ENCODE assay signal across 8 cellular contexts in the genomic region with DNA sequence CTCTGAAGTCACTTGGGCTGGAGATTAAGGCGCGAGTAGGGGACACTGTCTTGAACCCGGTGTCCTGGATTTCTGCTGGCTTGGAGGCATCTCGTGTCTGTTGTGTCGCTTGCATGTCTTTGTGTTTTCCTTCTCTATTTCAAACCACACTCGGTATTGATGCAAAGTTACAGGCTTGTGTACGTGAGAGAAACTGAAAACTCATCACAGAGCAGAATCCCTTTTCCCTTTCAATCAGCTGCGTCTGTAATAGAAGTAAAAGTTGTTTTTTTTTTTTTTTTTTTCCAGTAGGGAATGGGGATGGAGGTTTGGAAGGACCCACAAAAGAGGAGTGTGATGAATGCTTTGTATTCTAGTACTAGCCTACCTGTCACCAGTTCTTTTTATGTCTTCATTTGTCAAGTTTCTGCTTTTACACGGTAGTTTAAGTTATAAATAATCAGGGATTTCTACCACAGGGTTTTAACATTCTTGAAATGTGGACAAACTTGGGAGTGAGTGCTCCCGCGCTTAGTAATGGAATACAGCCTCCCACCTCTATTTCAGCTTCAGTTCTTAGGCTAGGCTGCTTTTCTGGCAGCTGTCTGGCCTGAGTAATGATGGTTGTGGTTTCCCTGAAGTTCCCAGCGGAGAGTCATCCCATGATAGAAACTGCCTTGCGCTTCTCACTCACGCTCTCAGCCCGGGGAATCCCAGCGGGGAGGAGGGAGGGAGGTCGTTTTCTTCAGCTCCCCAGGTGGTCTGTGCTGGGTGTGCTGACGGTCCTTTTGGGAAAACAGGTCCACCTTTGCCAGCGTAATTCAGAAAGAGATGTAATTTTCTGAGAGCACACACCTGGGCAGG. TPM values are rescaled to one million over a fixed set of nuclear protein-coding genes. Genes with fewer than 3 reads are reported as not detected.
DNase-seq lines count a peak whose midpoint lies in the region; ATAC-seq, FAIRE-seq and TF ChIP-seq lines count a peak whose summit lies in the region.

No MANE protein-coding gene starts in this region.

- peak; percentile 81 for FAIRE-seq in keratinocyte (lab: Jason Lieb, UNC)

- H2AFZ ChIP-seq in mammary epithelial cell (ENCODE audit: low read depth, low read length), result no peak overlapping the region
- no peak overlapping the region for H2AFZ ChIP-seq in keratinocyte (ENCODE audit: control insufficient read depth, low read length)

- CTCF ChIA-PET in RWPE1 (lab: Yijun Ruan, JAX) (interaction anchor here (0.6 to 1.6 kb wide), 7 partner anchors 17 to 122 kb away, joined by 3 to 5 read pairs (median 3); no protein-coding TSS in a partner anchor), mammary epithelial cell (lab: Charles Lee; ENCODE audit: low non-redundant PET) (interaction anchor here (0.5 to 1.1 kb wide), 2 partner anchors 17 to 536 kb away, joined by 4 to 10 read pairs; no protein-coding TSS in a partner anchor)

- BruUV-seq in mammary epithelial cell (replicated peaks; lab: Mats Ljungman, UMichigan), result TSS peak; percentile 62

- H3K9ac ChIP-seq in mammary epithelial cell (ENCODE audit: insufficient read depth, low read length), result peak overlapping the region; percentile 99
- peak overlapping the region; percentile 99 for H3K9ac ChIP-seq in keratinocyte (ENCODE audit: control insufficient read depth, extremely low read depth, insufficient read depth, low read length)

- no peaks in the 10 kb centered on the region for H3K9me1 ChIP-seq in keratinocyte (ENCODE audit: control insufficient read depth, extremely low read depth, insufficient read depth, low read length)

- in situ Hi-C loops in mammary epithelial cell (cut with MboI; ENCODE audit: low sequenced_read_pairs in 2 of 2), result loop anchor here in 1 of 2 donors (10.0 kb wide), 1 partner anchor 50 kb away; no protein-coding TSS in a partner anchor

- H3K4me2 ChIP-seq in mammary epithelial cell (ENCODE audit: insufficient read depth, low read depth, low read length) (peak overlapping the region; percentile 93), keratinocyte (ENCODE audit: control insufficient read depth, extremely low read depth, insufficient read depth, low read depth, low read length) (peak overlapping the region; percentile 91)

- H3K27ac ChIP-seq in RWPE1 (peak overlapping the region; percentile 91), mammary epithelial cell (ENCODE audit: insufficient read depth, low read depth, low read length) (peak overlapping the region; percentile 99), keratinocyte (ENCODE audit: control insufficient read depth, insufficient read depth, low read length) (peak overlapping the region; percentile 100)

- H3K27me3 ChIP-seq in mammary epithelial cell (ENCODE audit: insufficient read depth, low read length), result no peaks in the 10 kb centered on the region
- H3K27me3 ChIP-seq in keratinocyte (ENCODE audit: control insufficient read depth, extremely low read depth, insufficient read depth, low read length), result no peaks in the 10 kb centered on the region

- POLR2A ChIA-PET in RWPE1 (lab: Yijun Ruan, JAX; ENCODE audit: low non-redundant PET), result interaction anchor here (0.6 to 0.8 kb wide), 2 partner anchors 10 to 172 kb away, joined by 3 to 5 read pairs; no protein-coding TSS in a partner anchor

- no peaks in the 10 kb centered on the region for H3K9me3 ChIP-seq in mammary epithelial cell (replicated peaks; ENCODE audit: insufficient read depth, low read length)
- no peaks in the 10 kb centered on the region for H3K9me3 ChIP-seq in keratinocyte (ENCODE audit: control insufficient read depth, low read depth, low read length)

- TF ChIP-seq CTCF in RWPE1 (conservative IDR thresholded peaks at IDR 0.05; ENCODE audit: low read depth), result no peak
- no peak for TF ChIP-seq CTCF in mammary epithelial cell (conservative IDR thresholded peaks at IDR 0.05 in 1 of 2, IDR thresholded peaks at IDR 0.05 in 1 of 2; ENCODE audit: extremely low read depth in 1 of 2, insufficient read depth in 1 of 2, low read depth in 1 of 2, low read length in 2 of 2)
- no peak for TF ChIP-seq CTCF in keratinocyte (optimal IDR thresholded peaks at IDR 0.05 in 1 of 3, IDR thresholded peaks at IDR 0.05 in 1 of 3, conservative IDR thresholded peaks at IDR 0.05 in 1 of 3; ENCODE audit: extremely low read depth in 1 of 3, insufficient read depth in 2 of 3, low read length in 3 of 3)

- H3K4me3 ChIP-seq in mammary epithelial cell (replicated peaks in 1 of 3; ENCODE audit: insufficient read depth in 1 of 3, low read depth in 2 of 3, low read length in 3 of 3) (peak overlapping the region; percentile 69 to 95 (median 76)), keratinocyte (ENCODE audit: control insufficient read depth in 2 of 3, extremely low read depth in 1 of 3, insufficient read depth in 2 of 3, low read depth in 1 of 3, low read length in 3 of 3) (peak overlapping the region; percentile 61 to 95 (median 81))

- ATAC-seq in HG03196 (IDR thresholded peaks at IDR 0.05; ENCODE audit: unreplicated experiment), result peak; percentile 58

- intact Hi-C loops in mammary epithelial cell (cut with micrococcal nuclease), result no loop called here

- H3K79me2 ChIP-seq in mammary epithelial cell (ENCODE audit: insufficient read depth, low read length) (peaks cover 79% of the 10 kb centered on the region), keratinocyte (ENCODE audit: control insufficient read depth, insufficient read depth, low read length) (peaks cover 52% of the 10 kb centered on the region)

- H3K36me3 ChIP-seq in mammary epithelial cell (ENCODE audit: insufficient read depth, low read length) (no peaks in the 10 kb centered on the region), keratinocyte (ENCODE audit: control insufficient read depth in 2 of 2, extremely low read depth in 1 of 2, insufficient read depth in 2 of 2, low read length in 2 of 2) (no peaks in the 10 kb centered on the region)

- H3K4me1 ChIP-seq in mammary epithelial cell (ENCODE audit: insufficient read depth, low read length), result peaks cover 79% of the 10 kb centered on the region
- H3K4me1 ChIP-seq in keratinocyte (ENCODE audit: control insufficient read depth, extremely low read depth, insufficient read depth, low read length), result peaks cover 77% of the 10 kb centered on the region

- WGBS in mammary epithelial cell (ENCODE audit: low coverage, missing lambda C conversion rate), result under 1% methylated on average over 16 of the region's 19 CpGs

- H4K20me1 ChIP-seq in mammary epithelial cell (ENCODE audit: insufficient read depth, low read length), result no peaks in the 10 kb centered on the region
- no peaks in the 10 kb centered on the region for H4K20me1 ChIP-seq in keratinocyte (ENCODE audit: control insufficient read depth, extremely low read depth, insufficient read depth, low read length)

- dilution Hi-C loops in mammary epithelial cell (cut with HindIII; ENCODE audit: low sequenced_read_pairs), result loop anchor here (5.0 kb wide), 1 partner anchor 53 kb away; no protein-coding TSS in a partner anchor
- dilution Hi-C loops in keratinocyte (cut with MboI; ENCODE audit: extremely low pct_ligation_motif_present, low sequenced_read_pairs), result no loop called here

- DNase-seq in DMS 273 (lab: John Stamatoyannopoulos, UW; ENCODE audit: unreplicated experiment) (peak; percentile 86), GM19240 (ENCODE audit: insufficient read length, low spot score) (peak; percentile 33), RWPE1 (ENCODE audit: low spot score) (peak; percentile 89), mammary epithelial cell (peak; percentile 97), keratinocyte (ENCODE audit: low read depth, low spot score) (no peak), NCI-H2196 (lab: John Stamatoyannopoulos, UW; ENCODE audit: unreplicated experiment) (no peak)
- peak; percentile 67 for DNase-seq in stimulated activated CD4-positive, alpha-beta T cell treated with anti-CD3 and anti-CD28 coated beads, Interleukin-15, amount 100 ng/mL, for 24 hours

RNA-seq across cellular contexts. Expression of gene TJP2, which starts 0.8 kb away (rescaled TPM):
- 100 to 1,000 TPM in 1 of 2 donors, 10 to 100 TPM in 1; 27.7 to 109 TPM for total RNA-seq in mammary epithelial cell
- polyA plus RNA-seq in mammary epithelial cell (48.8 TPM), keratinocyte (34.9 to 74.8 TPM (median 65.5 TPM) in 3 replicates)
- polyA minus RNA-seq in mammary epithelial cell (103 TPM), keratinocyte (26.5 to 64.6 TPM (median 29.1 TPM) in 3 replicates)
- polyA plus RNA-seq in keratinocyte (2011; ENCODE audit: low read depth), result 80.3 TPM
- polyA plus RNA-seq in keratinocyte (2011; cell fraction: cytosol; rRNA removed), result 29.8 and 43.8 TPM in 2 replicates
- polyA plus RNA-seq in keratinocyte (2011; cell fraction: nucleus; rRNA removed), result 81.2 and 90.1 TPM in 2 replicates
- polyA plus RNA-seq in keratinocyte (2012; ENCODE audit: low replicate concordance), result 69.1 and 83.8 TPM in 2 replicates
- polyA minus RNA-seq in keratinocyte (2011; cell fraction: cytosol; rRNA and poly(A)+ RNA removed), result 45.5 TPM
- 70.3 and 120 TPM in 2 replicates for polyA minus RNA-seq in keratinocyte (2011; cell fraction: nucleus; rRNA and poly(A)+ RNA removed)

Comparison
In these comparisons a context has a peak if more than half of its experiments do, and no peak if none do; other contexts are left out.
1. DNase-seq: peak in DMS 273 (single experiment), GM19240 (single experiment), RWPE1 (single experiment), mammary epithelial cell (single experiment) and stimulated activated CD4-positive, alpha-beta T cell treated with anti-CD3 and anti-CD28 coated beads, Interleukin-15, amount 100 ng/mL, for 24 hours (single experiment); none in keratinocyte (single experiment) and NCI-H2196 (single experiment).
2. Peak in every context shown above with its lines, with median percentiles within 50 percentile points of each other: H3K27ac ChIP-seq.